31 cellular contexts compared by ENCODE assay signal in genomic region chrY:16136576-16137298, GRCh38.
"Had no signal": no experiment of that assay in that cellular context is flagged by ENCODE, and none has a peak within 500 bp of the region (broad histone marks: within the 10 kb centered on the region; RNA-seq: fewer than 3 reads in every experiment).

No MANE protein-coding gene starts in this region.

- H3K4me3 ChIP-seq: adrenal gland, body of pancreas, breast epithelium, cardiac muscle cell, coronary artery, esophagus muscularis mucosa, gastrocnemius medialis, heart left ventricle had no signal

- H3K27ac ChIP-seq: adrenal gland, body of pancreas, breast epithelium, cardiac muscle cell, coronary artery, esophagus muscularis mucosa, foreskin keratinocyte, gastrocnemius medialis, heart left ventricle, VCaP had no signal

- H3K36me3 ChIP-seq: adrenal gland, breast epithelium, cardiac muscle cell, esophagus muscularis mucosa, gastrocnemius medialis, heart left ventricle had no signal

- H3K9me3 ChIP-seq: adrenal gland, body of pancreas, breast epithelium, esophagus muscularis mucosa, gastrocnemius medialis, heart left ventricle had no signal

- H3K27me3 ChIP-seq: adrenal gland, body of pancreas, breast epithelium, cardiac muscle cell, esophagus muscularis mucosa, foreskin keratinocyte, gastrocnemius medialis, heart left ventricle had no signal

- DNase-seq: activated B cell treated with CpG ODN at 0.5 μM for 24 hours; activated CD4-positive, alpha-beta T cell treated with anti-CD3 and anti-CD28 coated beads for 48 hours; activated CD4-positive, alpha-beta T cell treated with anti-CD3 and anti-CD28 coated beads, Interleukin-2, amount 50 U/mL, for 1 hour; activated CD4-positive, alpha-beta T cell treated with anti-CD3 and anti-CD28 coated beads, Interleukin-2, amount 50 U/mL, for 48 hours; activated CD8-positive, alpha-beta memory T cell treated with anti-CD3 and anti-CD28 coated beads for 24 hours; activated CD8-positive, alpha-beta T cell treated with anti-CD3 and anti-CD28 coated beads for 36 hours; activated effector memory CD4-positive, alpha-beta T cell treated with anti-CD3 and anti-CD28 coated beads, Interleukin-2, amount 50 U/mL, for 16 hours; activated naive CD4-positive, alpha-beta T cell treated with anti-CD3 and anti-CD28 coated beads for 36 hours; activated naive CD8-positive, alpha-beta T cell treated with anti-CD3 and anti-CD28 coated beads for 36 hours; activated naive CD8-positive, alpha-beta T cell treated with anti-CD3 and anti-CD28 coated beads, Interleukin-2, amount 50 U/mL, for 24 hours; activated T-cell treated with anti-CD3 and anti-CD28 coated beads, Interleukin-2, amount 50 U/mL, for 4 hours; adrenal gland; amygdala; aorta; body of pancreas; central memory CD4-positive, alpha-beta T cell; cerebellar nuclear complex; dermis blood vessel endothelial cell; effector CD4-positive, alpha-beta T cell; effector memory CD8-positive, alpha-beta T cell; erythroblast; foreskin keratinocyte; gastrocnemius medialis; glutamatergic neuron; heart left ventricle; T-helper 2 cell had no signal

- H3K4me1 ChIP-seq: adrenal gland, body of pancreas, breast epithelium, esophagus muscularis mucosa, foreskin keratinocyte, gastrocnemius medialis, heart left ventricle had no signal
